Comparison of ENCODE assay signal across 8 cellular contexts in genomic region chr6:69232506-69233194, GRCh38.
DNase-seq lines count a peak whose midpoint lies in the region; ATAC-seq and TF ChIP-seq lines count a peak whose summit lies in the region.

No MANE protein-coding gene starts in this region.

- H3K27ac ChIP-seq in brain microvascular endothelial cell, result no peak overlapping the region

- in situ Hi-C loops in brain microvascular endothelial cell (cut with HindIII; ENCODE audit: low pct_ligation_motif_present, low sequenced_read_pairs), result no loop called here

- H3K27me3 ChIP-seq in brain microvascular endothelial cell (replicated peaks), result no peaks in the 10 kb centered on the region

- no peaks in the 10 kb centered on the region for H3K36me3 ChIP-seq in brain microvascular endothelial cell (replicated peaks)

- peak; percentile 73 for DNase-seq in DMS53 treated with DMSO at 0.1 percent for 48 hours (lab: John Stamatoyannopoulos, UW; ENCODE audit: unreplicated experiment)
- peak; percentile 46 for DNase-seq in HPDE6-E6E7 (ENCODE audit: extremely low spot score)
- peak; percentile 30 to 67 for DNase-seq in SHP77 (lab: John Stamatoyannopoulos, UW)
- DNase-seq in brain microvascular endothelial cell, result peak; percentile 71
- peak; percentile 1 for DNase-seq in stimulated activated CD4-positive, alpha-beta T cell treated with anti-CD3 and anti-CD28 coated beads, Interleukin-12 subunit alpha, Interleukin-12 subunit beta, amount 100 ng/mL, for 4 hours
- no peak for DNase-seq in 8988T

- peak; percentile 98 for ATAC-seq in GM21423 (IDR thresholded peaks at IDR 0.05; ENCODE audit: unreplicated experiment)

- peak; percentile 7 for TF ChIP-seq CTCF in brain microvascular endothelial cell (IDR thresholded peaks at IDR 0.05; ENCODE audit: low read depth, low read length, missing control alignments)

- H3K9me3 ChIP-seq in iPS-18c (ENCODE audit: control insufficient read depth, insufficient read depth, low read length), result no peaks in the 10 kb centered on the region

- H3K4me3 ChIP-seq in brain microvascular endothelial cell (ENCODE audit: low read depth, low read length), result no peak overlapping the region
- 0 out of 2 replicates have a peak overlapping the region, but pooled peaks have one; percentile 5 for H3K4me3 ChIP-seq in iPS-18c (ENCODE audit: insufficient read depth, low read depth, low read length)
